Comparison of ENCODE assay signal across 30 cellular contexts in genomic region chrX:55210931-55211677, GRCh38. TPM values are rescaled to one million over a fixed set of nuclear protein-coding genes. Genes with fewer than 3 reads are reported as not detected.
A peak's percentile ranks its signal among the peaks of the same experiment; 100 is the strongest.
DNase-seq lines count a peak whose midpoint lies in the region; ATAC-seq and TF ChIP-seq lines count a peak whose summit lies in the region.
"Had no signal": no experiment of that assay in that cellular context is flagged by ENCODE, and none has a peak within 500 bp of the region (broad histone marks: within the 10 kb centered on the region; RNA-seq: fewer than 3 reads in every experiment).

No MANE protein-coding gene starts in this region.

- TF ChIP-seq CTCF in epithelial cell of proximal tubule (conservative IDR thresholded peaks at IDR 0.05; ENCODE audit: low read depth, low read length) (peak; percentile 34), testis (IDR thresholded peaks at IDR 0.05) (peak in 1 of 3 experiments; percentile 8)

- H3K4me3 ChIP-seq in epithelial cell of proximal tubule (ENCODE audit: low read depth, low read length) (peak overlapping the region; percentile 49), testis (no peak overlapping the region)
- H3K4me3 ChIP-seq: BLaER1 treated with 17β-estradiol and CSF1 and Interleukin-3, amounts not matched to agents 10 nM and 100 nM; cardiac muscle cell; hepatocyte; right atrium auricular region; SJSA1 had no signal

- H3K4me1 ChIP-seq in testis = no peaks in the 10 kb centered on the region
- H3K4me1 ChIP-seq: BLaER1 treated with 17β-estradiol and CSF1 and Interleukin-3, amounts not matched to agents 10 nM and 100 nM; right atrium auricular region; SJSA1 had no signal

- TF ChIP-seq POLR2A in testis (IDR thresholded peaks at IDR 0.05) = no peak

- H3K36me3 ChIP-seq in testis (ENCODE audit: low read depth, missing control alignments) = no peaks in the 10 kb centered on the region
- H3K36me3 ChIP-seq: BLaER1 treated with 17β-estradiol and CSF1 and Interleukin-3, amounts not matched to agents 10 nM and 100 nM; cardiac muscle cell; right atrium auricular region; SJSA1 had no signal

- H3K27me3 ChIP-seq in testis = no peaks in the 10 kb centered on the region
- H3K27me3 ChIP-seq: cardiac muscle cell, hepatocyte, right atrium auricular region, SJSA1 had no signal

- H3K9me3 ChIP-seq in testis = no peaks in the 10 kb centered on the region
- H3K9me3 ChIP-seq: BLaER1 treated with 17β-estradiol and CSF1 and Interleukin-3, amounts not matched to agents 10 nM and 100 nM; right atrium auricular region; SJSA1 had no signal

- in situ Hi-C loops in ACHN (cut with HindIII; ENCODE audit: low pct_ligation_motif_present, low pct_unique_long_range_greater_than_20kb, low sequenced_read_pairs) = no loop called here

- WGBS in testis, 2 donors = 40 to 52% methylated on average over 13 of the region's 13 CpGs

- intact Hi-C loops in testis (cut with DNase I; ENCODE audit: low total_unique reads) = no loop called here

- H3K27ac ChIP-seq in testis = no peak overlapping the region
- H3K27ac ChIP-seq: BLaER1 treated with 17β-estradiol and CSF1 and Interleukin-3, amounts not matched to agents 10 nM and 100 nM; cardiac muscle cell; hepatocyte; right atrium auricular region; SJSA1 had no signal

- DNase-seq in NCI-H2227 (lab: John Stamatoyannopoulos, UW; ENCODE audit: unreplicated experiment) (peak; percentile 2), NCI-H2227 treated with DMSO at 0.1 percent for 48 hours (lab: John Stamatoyannopoulos, UW) (no peak), OCI-M1 (lab: John Stamatoyannopoulos, UW) (peak; percentile 28), epithelial cell of proximal tubule (ENCODE audit: low read depth) (no peak), testis (peak; percentile 64), NCI-H2196 (lab: John Stamatoyannopoulos, UW; ENCODE audit: unreplicated experiment) (no peak), ACHN (no peak)
- DNase-seq: activated CD8-positive, alpha-beta memory T cell treated with anti-CD3 and anti-CD28 coated beads for 24 hours; activated naive CD4-positive, alpha-beta T cell treated with Interleukin-2 at 50 U/mL for 16 hours; activated T-cell treated with anti-CD3 and anti-CD28 coated beads, Interleukin-2, amount 50 U/mL, for 4 hours; amygdala; KBM-7; mammary epithelial cell; NCI-H1092; NCI-H2081; NCI-H524 treated with DMSO at 0.1 percent for 48 hours; stimulated activated CD4-positive, alpha-beta T cell treated with anti-CD3 and anti-CD28 coated beads, Interleukin-15, amount 100 ng/mL, for 24 hours; substantia nigra; T1000 had no signal

- no peak for ATAC-seq in GM18861 (IDR thresholded peaks at IDR 0.05; ENCODE audit: unreplicated experiment)
- ATAC-seq: activated CD4-positive, CD25-positive, alpha-beta regulatory T cell treated with anti-CD3 and anti-CD28 coated beads, Interleukin-2, amount 50 U/mL, for 24 hours; activated T-cell treated with anti-CD3 and anti-CD28 coated beads, Interleukin-2, amount 50 U/mL, for 4 hours had no signal

RNA-seq across cellular contexts. Expression of gene PAGE5, which starts 9.0 kb away (rescaled TPM):
- total RNA-seq in epithelial cell of proximal tubule = not detected in 2 replicates
- total RNA-seq in testis = 10 to 100 TPM; 20.3 to 28.7 TPM
- 39.6 TPM for polyA plus RNA-seq in testis (ENCODE audit: insufficient read depth, low read depth, low replicate concordance)
- total RNA-seq: A673, cardiac muscle cell, dermis microvascular lymphatic vessel endothelial cell, endothelial cell of umbilical vein, hepatocyte, mammary epithelial cell, right atrium auricular region, SJSA1, urinary bladder had no signal
- polyA plus RNA-seq: cardiac muscle cell, endothelial cell of umbilical vein, hepatocyte, mammary epithelial cell, urinary bladder had no signal

RNA-seq across cellular contexts. Expression of gene PAGE3, which starts 53.6 kb away (rescaled TPM):
- total RNA-seq in epithelial cell of proximal tubule (not detected in 2 replicates), testis (1 to 10 TPM; 1.6 to 1.8 TPM)
- 7.6 TPM for polyA plus RNA-seq in testis (ENCODE audit: insufficient read depth, low read depth, low replicate concordance)
- total RNA-seq: A673; activated T-cell treated with anti-CD3 and anti-CD28 coated beads, Interleukin-2, amount 50 U/mL, for 4 hours; cardiac muscle cell; dermis microvascular lymphatic vessel endothelial cell; endothelial cell of umbilical vein; hepatocyte; mammary epithelial cell; right atrium auricular region; SJSA1; urinary bladder had no signal
- polyA plus RNA-seq: cardiac muscle cell, endothelial cell of umbilical vein, hepatocyte, mammary epithelial cell, urinary bladder had no signal

Comparison
In these comparisons a context has a peak if more than half of its experiments do, and no peak if none do; other contexts are left out.
1. DNase-seq: peak in NCI-H2227 (single experiment), OCI-M1 (single experiment) and testis (single experiment); none in NCI-H2227 treated with DMSO at 0.1 percent for 48 hours (single experiment), epithelial cell of proximal tubule (single experiment), NCI-H2196 (single experiment) and ACHN (single experiment).
2. RNA of gene PAGE5, which starts 9.0 kb away (total RNA-seq): 20.3 to 28.7 TPM in testis; not detected in epithelial cell of proximal tubule; every median in the first group is over 10 times any median in the second.